19 cellular contexts compared by ENCODE assay signal in genomic region chr2:206082298-206082843, GRCh38. TPM values are rescaled to one million over a fixed set of nuclear protein-coding genes. Genes with fewer than 3 reads are reported as not detected.
DNase-seq lines count a peak whose midpoint lies in the region; ATAC-seq and TF ChIP-seq lines count a peak whose summit lies in the region.
"Had no signal": no experiment of that assay in that cellular context is flagged by ENCODE, and none has a peak within 500 bp of the region (broad histone marks: within the 10 kb centered on the region; RNA-seq: fewer than 3 reads in every experiment).

No MANE protein-coding gene starts in this region.

- ATAC-seq in naive thymus-derived CD8-positive, alpha-beta T cell: no peak
- no peak for ATAC-seq in GM21786 (IDR thresholded peaks at IDR 0.05; ENCODE audit: unreplicated experiment)
- ATAC-seq: pancreas; stimulated activated effector memory CD8-positive, alpha-beta T cell treated with anti-CD3 and anti-CD28 coated beads, Interleukin-12 subunit alpha, Interleukin-12 subunit beta, amount 100 ng/mL, for 72 hours had no signal

- DNase-seq in naive thymus-derived CD8-positive, alpha-beta T cell: no peak
- no peak for DNase-seq in activated T-cell treated with anti-CD3 and anti-CD28 coated beads, Interleukin-2, amount 50 U/mL, for 24 hours
- no peak for DNase-seq in NCI-H2081 treated with DMSO at 0.1 percent for 48 hours (lab: John Stamatoyannopoulos, UW)
- no peak for DNase-seq in C1 segment of cervical spinal cord (lab: John Stamatoyannopoulos, UW)
- DNase-seq: activated CD4-positive, alpha-beta T cell treated with anti-CD3 and anti-CD28 coated beads, Interleukin-2, amount 10 ng/mL, durations not matched to agents 7 days and 5 days; anterior cingulate cortex; cerebellar nuclear complex; effector memory CD4-positive, alpha-beta T cell; NCI-H187 treated with DMSO at 0.1 percent for 48 hours; NCI-H446 treated with DMSO at 0.1 percent for 48 hours; pancreas; sigmoid colon had no signal

- peaks cover 0 to 2% (median 0%) of the 10 kb centered on the region in 3 donors for H3K36me3 Mint-ChIP-seq in naive thymus-derived CD8-positive, alpha-beta T cell
- H3K36me3 Mint-ChIP-seq in activated T-cell treated with anti-CD3 and anti-CD28 coated beads, Interleukin-2, amount 50 U/mL, for 24 hours (ENCODE audit: low read depth): peaks cover 25% of the 10 kb centered on the region

- TF ChIP-seq CTCF in VCaP (conservative IDR thresholded peaks at IDR 0.05): no peak

- H3K4me3 ChIP-seq in HUES48 (ENCODE audit: low read depth, low read length): peak overlapping the region; percentile 86
- H3K4me3 ChIP-seq: lung, pancreas, sigmoid colon, thoracic aorta had no signal

- H3K4me1 Mint-ChIP-seq in naive thymus-derived CD8-positive, alpha-beta T cell: peaks cover 34 to 71% (median 54%) of the 10 kb centered on the region in 4 donors
- H3K4me1 Mint-ChIP-seq in activated T-cell treated with anti-CD3 and anti-CD28 coated beads, Interleukin-2, amount 50 U/mL, for 24 hours (ENCODE audit: low read depth): peaks cover 56% of the 10 kb centered on the region

- no peaks in the 10 kb centered on the region for H3K9me3 Mint-ChIP-seq in naive thymus-derived CD8-positive, alpha-beta T cell
- H3K9me3 Mint-ChIP-seq in activated T-cell treated with anti-CD3 and anti-CD28 coated beads, Interleukin-2, amount 50 U/mL, for 24 hours: no peaks in the 10 kb centered on the region
- H3K9me3 Mint-ChIP-seq: activated CD4-positive, alpha-beta T cell treated with anti-CD3 and anti-CD28 coated beads, Interleukin-2, amount 10 ng/mL, durations not matched to agents 7 days and 5 days; stimulated activated effector memory CD8-positive, alpha-beta T cell treated with anti-CD3 and anti-CD28 coated beads, Interleukin-12 subunit alpha, Interleukin-12 subunit beta, amount 100 ng/mL, for 72 hours had no signal

- H3K4me1 ChIP-seq in ES-I3 (ENCODE audit: insufficient read depth, low read length): peaks cover 36% of the 10 kb centered on the region
- H3K4me1 ChIP-seq in HUES48 (ENCODE audit: control insufficient read depth, insufficient read depth, low read length): peaks cover 44% of the 10 kb centered on the region

- H3K27me3 ChIP-seq in HUES48 (ENCODE audit: control insufficient read depth, insufficient read depth, low read length): no peaks in the 10 kb centered on the region
- H3K27me3 ChIP-seq: pancreas, sigmoid colon had no signal

- H3K27ac ChIP-seq in HUES48 (ENCODE audit: low read depth, low read length): peak overlapping the region; percentile 97
- peak overlapping the region; percentile 99; the same call in 1 of the 2 replicates for H3K27ac ChIP-seq in VCaP

- POLR2A ChIA-PET in naive thymus-derived CD8-positive, alpha-beta T cell (lab: Charles Lee): no interaction called here

- H3K9me3 ChIP-seq in ES-I3 (ENCODE audit: control insufficient read depth, insufficient read depth, low read length): no peaks in the 10 kb centered on the region
- no peaks in the 10 kb centered on the region for H3K9me3 ChIP-seq in HUES48 (ENCODE audit: control insufficient read depth, insufficient read depth, low read length)
- H3K9me3 ChIP-seq: pancreas, sigmoid colon, thoracic aorta had no signal

- H3K36me3 ChIP-seq in ES-I3 (ENCODE audit: insufficient read depth, low read length) (no peaks in the 10 kb centered on the region), HUES48 (ENCODE audit: control insufficient read depth, insufficient read depth, low read length) (no peaks in the 10 kb centered on the region)
- H3K36me3 ChIP-seq: pancreas, sigmoid colon, thoracic aorta had no signal

- H3K27me3 Mint-ChIP-seq in naive thymus-derived CD8-positive, alpha-beta T cell: no peaks in the 10 kb centered on the region
- no peaks in the 10 kb centered on the region for H3K27me3 Mint-ChIP-seq in activated T-cell treated with anti-CD3 and anti-CD28 coated beads, Interleukin-2, amount 50 U/mL, for 24 hours
- H3K27me3 Mint-ChIP-seq: activated CD4-positive, alpha-beta T cell treated with anti-CD3 and anti-CD28 coated beads, Interleukin-2, amount 10 ng/mL, durations not matched to agents 7 days and 5 days had no signal

- peak overlapping the region; percentile 100; the same call in 1 of the 2 replicates for H3K9ac ChIP-seq in ES-I3 (ENCODE audit: low read depth, low read length)
- H3K9ac ChIP-seq in HUES48 (ENCODE audit: low read depth, low read length): peak overlapping the region; percentile 62

- peak overlapping the region in 1 of 10 donors; percentile 45 for H3K4me3 Mint-ChIP-seq in naive thymus-derived CD8-positive, alpha-beta T cell
- no peak overlapping the region for H3K4me3 Mint-ChIP-seq in activated T-cell treated with anti-CD3 and anti-CD28 coated beads, Interleukin-2, amount 50 U/mL, for 24 hours
- H3K4me3 Mint-ChIP-seq: activated CD4-positive, alpha-beta T cell treated with anti-CD3 and anti-CD28 coated beads, Interleukin-2, amount 10 ng/mL, durations not matched to agents 7 days and 5 days had no signal

- peak overlapping the region in 8 of 10 donors; percentile 13 to 67 (median 44) for H3K27ac Mint-ChIP-seq in naive thymus-derived CD8-positive, alpha-beta T cell
- H3K27ac Mint-ChIP-seq in activated T-cell treated with anti-CD3 and anti-CD28 coated beads, Interleukin-2, amount 50 U/mL, for 24 hours: no peak overlapping the region
- H3K27ac Mint-ChIP-seq: activated CD4-positive, alpha-beta T cell treated with anti-CD3 and anti-CD28 coated beads, Interleukin-2, amount 10 ng/mL, durations not matched to agents 7 days and 5 days had no signal

RNA-seq across cellular contexts. Expression of gene INO80D, which starts 3.6 kb away (rescaled TPM):
- 10 to 100 TPM; 35.6 to 38.7 TPM for total RNA-seq in naive thymus-derived CD8-positive, alpha-beta T cell
- polyA plus RNA-seq in naive thymus-derived CD8-positive, alpha-beta T cell: 10 to 100 TPM in 2 of 3 donors, 1 to 10 TPM in 1; 9.4 to 13.1 (median 11.6) TPM
